In genomic region chr9:91036826-91037510, GRCh38 we compare ENCODE assay signal across 8 cellular contexts.
DNase-seq lines count a peak whose midpoint lies in the region; TF ChIP-seq lines count a peak whose summit lies in the region.

No MANE protein-coding gene starts in this region.

- WGBS in GM23248 (ENCODE audit: low coverage in 1 of 2, low lambda C conversion rate in 2 of 2, missing lambda C conversion rate in 2 of 2), 2 experiments = 46 to 47% methylated on average over 32 of the region's 32 CpGs
- whole genome bisulfite sequencing in liver = 31% methylated on average over 32 of the region's 32 CpGs

- H2AFZ ChIP-seq in GM23248 = peak overlapping the region; percentile 83

- CTCF ChIA-PET in AG04449 (lab: Yijun Ruan, JAX) = interaction anchor here (0.7 to 5.1 kb wide), 16 partner anchors 13 to 644 kb away, joined by 3 to 39 read pairs (median 4); partner anchors contain the start of gene NFIL3

- no peaks in the 10 kb centered on the region for H3K9me2 ChIP-seq in GM23248 (ENCODE audit: insufficient read depth)

- POLR2A ChIA-PET in AG04449 (lab: Yijun Ruan, JAX) = interaction anchor here (1.5 kb wide), 1 partner anchor 389 kb away, joined by 4 read pairs; no protein-coding TSS in a partner anchor

- in situ Hi-C loops in GM23248 (cut with MboI) = no loop called here

- H3F3A ChIP-seq in GM23248 (ENCODE audit: insufficient read depth) = peaks cover 14% of the 10 kb centered on the region; the same call in 1 of the 2 replicates

- H3K27me3 ChIP-seq in GM23248 (replicated peaks; ENCODE audit: insufficient read depth) (no peaks in the 10 kb centered on the region), liver (ENCODE audit: control insufficient read depth in 4 of 4, insufficient read depth in 4 of 4, low read length in 3 of 4) (no peaks in the 10 kb centered on the region)

- no peaks in the 10 kb centered on the region for H3K79me2 ChIP-seq in GM23248 (ENCODE audit: insufficient read depth)

- H3K9me3 ChIP-seq in GM23248 (ENCODE audit: low read depth) (no peaks in the 10 kb centered on the region), liver (ENCODE audit: control insufficient read depth in 4 of 4, low read length in 3 of 4) (no peaks in the 10 kb centered on the region)

- H3K27ac ChIP-seq in GM23248 (peak overlapping the region; percentile 79), coronary artery (peak overlapping the region in 1 of 2 donors; percentile 40), liver (ENCODE audit: low read depth in 1 of 2, low read length in 2 of 2) (peak overlapping the region; percentile 77 to 83)

- TF ChIP-seq RAD21 in liver (IDR thresholded peaks at IDR 0.05) = peak; percentile 95 to 96

- H3K4me1 ChIP-seq in GM23248 (ENCODE audit: insufficient read depth) = peaks cover 12% of the 10 kb centered on the region
- H3K4me1 ChIP-seq in liver (ENCODE audit: control insufficient read depth in 4 of 4, insufficient read depth in 4 of 4, low read length in 3 of 4) = peaks cover 7 to 17% (median 11%) of the 10 kb centered on the region in 4 donors

- H3K4me2 ChIP-seq in GM23248 (ENCODE audit: unreplicated experiment) = no peak overlapping the region

- no peaks in the 10 kb centered on the region for H3K36me3 ChIP-seq in GM23248 (ENCODE audit: low read depth)
- H3K36me3 ChIP-seq in liver (ENCODE audit: control insufficient read depth in 4 of 4, insufficient read depth in 3 of 4, low read depth in 1 of 4, low read length in 3 of 4) = no peaks in the 10 kb centered on the region

- TF ChIP-seq CTCF in AG04449 (IDR thresholded peaks at IDR 0.05; ENCODE audit: insufficient read depth, low read length, missing control alignments) = peak; percentile 72
- no peak for TF ChIP-seq CTCF in coronary artery (IDR thresholded peaks at IDR 0.05)
- peak; percentile 73 for TF ChIP-seq CTCF in liver (IDR thresholded peaks at IDR 0.05; ENCODE audit: low read depth, low read length, missing input control)

- no peaks in the 10 kb centered on the region for H4K20me1 ChIP-seq in GM23248 (ENCODE audit: insufficient read depth)

- H3K9ac ChIP-seq in GM23248 (peak overlapping the region; percentile 68; the same call in 1 of the 2 replicates), liver (ENCODE audit: low read depth in 1 of 2, low read length in 2 of 2) (no peak overlapping the region)

- peak; percentile 66 for DNase-seq in AG04449 (ENCODE audit: low read depth, low spot score)
- DNase-seq in GM23248 = peak; percentile 90
- DNase-seq in NCI-H2227 treated with DMSO at 0.1 percent for 48 hours (lab: John Stamatoyannopoulos, UW) = peak; percentile 55
- peak; percentile 86 for DNase-seq in activated CD4-positive, alpha-beta T cell treated with anti-CD3 and anti-CD28 coated beads for 48 hours
- DNase-seq in coronary artery (ENCODE audit: low spot score) = peak; percentile 85
- DNase-seq in stimulated activated CD4-positive, alpha-beta T cell treated with anti-CD3 and anti-CD28 coated beads, Interleukin-2, amount 100 ng/mL, for 4 hours (ENCODE audit: low read depth) = peak; percentile 39
- DNase-seq in NCI-H446 treated with DMSO at 0.1 percent for 48 hours (lab: John Stamatoyannopoulos, UW) = no peak

- H3K4me3 ChIP-seq in AG04449 (ENCODE audit: low read depth, low read length) (peak overlapping the region; percentile 8; the same call in 1 of the 2 replicates), GM23248 (no peak overlapping the region), coronary artery (peak overlapping the region; percentile 55), liver (ENCODE audit: low read depth in 1 of 3, low read length in 3 of 3) (no peak overlapping the region)

TF ChIP-seq in liver, 16 proteins besides CTCF, POLR2A, EP300 and RAD21:
- TF ChIP-seq FOXA1 (IDR thresholded peaks at IDR 0.05) = peak; percentile 83
- peak in 1 of 2 donors; percentile 30 for TF ChIP-seq EGR1 (IDR thresholded peaks at IDR 0.05; ENCODE audit: low read depth in 2 of 2)
- no peak for TF ChIP-seq HNF4G (IDR thresholded peaks at IDR 0.05)
- no peak for TF ChIP-seq NR2F2 (IDR thresholded peaks at IDR 0.05)
- TF ChIP-seq YY1 (IDR thresholded peaks at IDR 0.05) = no peak
- TF ChIP-seq MAX (IDR thresholded peaks at IDR 0.05) = peak; percentile 76
- no peak for TF ChIP-seq SP1 (IDR thresholded peaks at IDR 0.05)
- TF ChIP-seq TAF1 (conservative IDR thresholded peaks at IDR 0.05) = no peak
- no peak for TF ChIP-seq ATF3 (IDR thresholded peaks at IDR 0.05)
- TF ChIP-seq RXRA (IDR thresholded peaks at IDR 0.05) = peak; percentile 74 to 79
- peak in 1 of 2 donors; percentile 44 for TF ChIP-seq JUND (IDR thresholded peaks at IDR 0.05)
- TF ChIP-seq GABPA (IDR thresholded peaks at IDR 0.05 in 1 of 2, conservative IDR thresholded peaks at IDR 0.05 in 1 of 2) = peak in 1 of 2 donors; percentile 37
- peak; percentile 29 to 56 for TF ChIP-seq HNF4A (conservative IDR thresholded peaks at IDR 0.05)
- no peak for TF ChIP-seq ZBTB33 (IDR thresholded peaks at IDR 0.05)
- peak; percentile 15 for TF ChIP-seq REST (IDR thresholded peaks at IDR 0.05)
- TF ChIP-seq FOXA2 (IDR thresholded peaks at IDR 0.05) = peak; percentile 90

Comparison
In these comparisons a context has a peak if more than half of its experiments do, and no peak if none do; other contexts are left out.
1. H3K4me3 ChIP-seq: peak in AG04449 (single experiment) and coronary artery (single experiment); none in GM23248 (single experiment) and liver (0 of 3).